ENCODE assay signal across 31 cellular contexts in genomic region chr16:72025404-72026114, GRCh38. TPM values are rescaled to one million over a fixed set of nuclear protein-coding genes. Genes with fewer than 3 reads are reported as not detected.
DNase-seq lines count a peak whose midpoint lies in the region; ATAC-seq, FAIRE-seq and TF ChIP-seq lines count a peak whose summit lies in the region.
"Had no signal": no experiment of that assay in that cellular context is flagged by ENCODE, and none has a peak within 500 bp of the region (broad histone marks: within the 10 kb centered on the region; RNA-seq: fewer than 3 reads in every experiment).

No MANE protein-coding gene starts in this region.

- no peak overlapping the region for H2AFZ ChIP-seq in HepG2 (ENCODE audit: low read length)
- H2AFZ ChIP-seq: GM23248, parathyroid adenoma had no signal

- WGBS in HepG2 (ENCODE audit: low lambda C conversion rate) = 71% methylated on average over 18 of the region's 19 CpGs

- intact Hi-C loops in activated CD4-positive, alpha-beta T cell treated with anti-CD3 and anti-CD28 coated beads, Interleukin-2, amount 10 ng/mL, durations not matched to agents 24 days and 14 days (cut with micrococcal nuclease) = no loop called here
- intact Hi-C loops in HepG2 (cut with micrococcal nuclease; ENCODE audit: unreplicated experiment) (no loop called here), uterus (cut with DNase I; ENCODE audit: low total_unique reads) (no loop called here)

- no peaks in the 10 kb centered on the region for H4K20me1 ChIP-seq in HepG2 (ENCODE audit: insufficient read depth, low read length)

- BruUV-seq in HepG2 (replicated peaks; lab: Mats Ljungman, UMichigan) = no TSS peak

- no peak for TF ChIP-seq RAD21 in HepG2 (CRISPR knock-in tag; IDR thresholded peaks at IDR 0.05)

- no peak for FAIRE-seq in HepG2 (lab: Jason Lieb, UNC)
- FAIRE-seq: GM18507 had no signal

- no peak overlapping the region for H3K4me3 Mint-ChIP-seq in activated CD4-positive, alpha-beta T cell treated with anti-CD3 and anti-CD28 coated beads, Interleukin-2, amount 10 ng/mL, durations not matched to agents 24 days and 14 days
- H3K4me3 Mint-ChIP-seq: HFFc6; IgD-negative memory B cell; naive thymus-derived CD8-positive, alpha-beta T cell; type B pancreatic cell had no signal

- no peaks in the 10 kb centered on the region for H3K4me1 Mint-ChIP-seq in activated CD4-positive, alpha-beta T cell treated with anti-CD3 and anti-CD28 coated beads, Interleukin-2, amount 10 ng/mL, durations not matched to agents 24 days and 14 days

- H3K4me3 ChIP-seq in HepG2 (replicated peaks in 1 of 3; ENCODE audit: insufficient read depth in 1 of 3, low read depth in 2 of 3, low read length in 3 of 3) = no peak overlapping the region
- no peak overlapping the region for H3K4me3 ChIP-seq in uterus
- H3K4me3 ChIP-seq: cardiac muscle cell, GM23248, sigmoid colon had no signal

- POLR2A ChIA-PET in HepG2 (lab: Yijun Ruan, JAX) = interaction anchor here (0.7 kb wide), 1 partner anchor 37 kb away, joined by 3 read pairs; the partner anchor contains the start of gene HPR

- no peak for TF ChIP-seq EP300 in HepG2 (IDR thresholded peaks at IDR 0.05; ENCODE audit: low read depth in 2 of 2, low read length in 2 of 2)
- TF ChIP-seq EP300 in HepG2 (CRISPR knock-in tag; IDR thresholded peaks at IDR 0.05; ENCODE audit: borderline replicate concordance) = no peak

- CTCF ChIA-PET in HepG2 (lab: Yijun Ruan, JAX; ENCODE audit: low intra/inter-chr PET ratio, low total read pairs) = no interaction called here

- H3K27me3 Mint-ChIP-seq in activated CD4-positive, alpha-beta T cell treated with anti-CD3 and anti-CD28 coated beads, Interleukin-2, amount 10 ng/mL, durations not matched to agents 24 days and 14 days = no peaks in the 10 kb centered on the region
- H3K27me3 Mint-ChIP-seq: IgD-negative memory B cell; naive thymus-derived CD8-positive, alpha-beta T cell; type B pancreatic cell had no signal

- H3K9ac ChIP-seq in HepG2 (ENCODE audit: insufficient read depth, low read depth, low read length) = no peak overlapping the region
- H3K9ac ChIP-seq: GM23248, parathyroid adenoma had no signal

- H3K4me1 ChIP-seq in HepG2 (ENCODE audit: insufficient read depth, low read length) (peaks cover 66% of the 10 kb centered on the region), uterus (no peaks in the 10 kb centered on the region)
- H3K4me1 ChIP-seq: parathyroid adenoma, sigmoid colon had no signal

- in situ Hi-C loops in HepG2 (cut with HindIII; ENCODE audit: extremely low pct_ligation_motif_present, low pct_unique_long_range_greater_than_20kb) = no loop called here

- ATAC-seq in HepG2 = peak; percentile 55
- no peak for ATAC-seq in GM18861 (IDR thresholded peaks at IDR 0.05; ENCODE audit: unreplicated experiment)
- ATAC-seq: naive thymus-derived CD8-positive, alpha-beta T cell; SK-N-SH treated with all-trans-retinoic acid at 6 μM for 48 hours had no signal

- no peaks in the 10 kb centered on the region for H3K79me2 ChIP-seq in HepG2 (ENCODE audit: insufficient read depth, low read length)
- H3K79me2 ChIP-seq: parathyroid adenoma had no signal

- H3K27me3 ChIP-seq in HepG2 (ENCODE audit: control insufficient read depth in 1 of 2, insufficient read depth in 2 of 2, low read length in 2 of 2) (no peaks in the 10 kb centered on the region), uterus (no peaks in the 10 kb centered on the region)
- H3K27me3 ChIP-seq: cardiac muscle cell, sigmoid colon had no signal

- peaks cover 13 to 15% of the 10 kb centered on the region in 2 experiments; a peak in 3 of 5 replicates for H3K36me3 ChIP-seq in HepG2 (replicated peaks in 1 of 2; ENCODE audit: control insufficient read depth in 1 of 2, insufficient read depth in 2 of 2, low read length in 2 of 2)
- H3K36me3 ChIP-seq in uterus = no peaks in the 10 kb centered on the region
- H3K36me3 ChIP-seq: cardiac muscle cell had no signal

- H3K27ac Mint-ChIP-seq in activated CD4-positive, alpha-beta T cell treated with anti-CD3 and anti-CD28 coated beads, Interleukin-2, amount 10 ng/mL, durations not matched to agents 24 days and 14 days = peak overlapping the region; percentile 25
- H3K27ac Mint-ChIP-seq: IgD-negative memory B cell, type B pancreatic cell had no signal

- H3K4me2 ChIP-seq in HepG2 (ENCODE audit: low read depth, low read length) = peak overlapping the region; percentile 31

- H3K9me3 ChIP-seq in HepG2 (ENCODE audit: low read length) = no peaks in the 10 kb centered on the region
- no peaks in the 10 kb centered on the region for H3K9me3 ChIP-seq in uterus
- H3K9me3 ChIP-seq: sigmoid colon had no signal

- peak overlapping the region; percentile 2 for H3K27ac ChIP-seq in HepG2 (ENCODE audit: extremely low read length, insufficient read depth, low read length)
- H3K27ac ChIP-seq in uterus = no peak overlapping the region
- H3K27ac ChIP-seq: 22Rv1, cardiac muscle cell, GM23248, parathyroid adenoma, sigmoid colon had no signal

- peaks cover 30% of the 10 kb centered on the region for H3K36me3 Mint-ChIP-seq in activated CD4-positive, alpha-beta T cell treated with anti-CD3 and anti-CD28 coated beads, Interleukin-2, amount 10 ng/mL, durations not matched to agents 24 days and 14 days (ENCODE audit: low read depth)
- H3K36me3 Mint-ChIP-seq: type B pancreatic cell had no signal

- H3K9me3 Mint-ChIP-seq in activated CD4-positive, alpha-beta T cell treated with anti-CD3 and anti-CD28 coated beads, Interleukin-2, amount 10 ng/mL, durations not matched to agents 24 days and 14 days = no peaks in the 10 kb centered on the region
- H3K9me3 Mint-ChIP-seq: HFFc6; naive thymus-derived CD8-positive, alpha-beta T cell; type B pancreatic cell had no signal

- TF ChIP-seq CTCF in HepG2 (CRISPR knock-in tag; IDR thresholded peaks at IDR 0.05) = no peak
- no peak for TF ChIP-seq CTCF in uterus (IDR thresholded peaks at IDR 0.05)

- DNase-seq in activated CD4-positive, alpha-beta T cell treated with anti-CD3 and anti-CD28 coated beads, Interleukin-2, amount 10 ng/mL, durations not matched to agents 24 days and 14 days = no peak
- DNase-seq in activated CD4-positive, alpha-beta T cell treated with anti-CD3 and anti-CD28 coated beads, Interleukin-2, amount 50 U/mL, for 48 hours = no peak
- DNase-seq in amygdala (lab: John Stamatoyannopoulos, UW) (peak in 41 of 56 donors; percentile 3 to 76 (median 39)), HepG2 (ENCODE audit: low spot score) (peak; percentile 36), putamen (ENCODE audit: low spot score) (peak; percentile 39), iPS-NIHi7 (ENCODE audit: extremely low spot score) (no peak), uterus (no peak)
- DNase-seq: activated CD4-positive, alpha-beta T cell treated with anti-CD3 and anti-CD28 coated beads, Interleukin-2, amount 50 U/mL, for 1 hour; activated gamma-delta T cell; DMS53; GDM1; GM23248; HFFc6; kidney glomerular epithelial cell; naive thymus-derived CD8-positive, alpha-beta T cell; NCI-H1105; NCI-H2081 treated with DMSO at 0.1 percent for 48 hours; NCI-H774; RPMI8226; sigmoid colon; T-helper 2 cell had no signal

- no peak for TF ChIP-seq POLR2A in HepG2 (IDR thresholded peaks at IDR 0.05; ENCODE audit: insufficient read depth in 1 of 2, low read depth in 2 of 2, low read length in 2 of 2)
- no peak for TF ChIP-seq POLR2A in uterus (IDR thresholded peaks at IDR 0.05)

RNA-seq across cellular contexts. Expression of gene DHODH, which starts 17.0 kb away (rescaled TPM):
- total RNA-seq in activated CD4-positive, alpha-beta T cell treated with anti-CD3 and anti-CD28 coated beads, Interleukin-2, amount 10 ng/mL, durations not matched to agents 24 days and 14 days = 31.8 and 33.7 TPM in 2 replicates
- total RNA-seq in HepG2 (2016; rRNA removed; fragmentation: Illumina TruSeq; extraction: Trizol) (12.7 and 16.4 TPM in 2 replicates), uterus (10 to 100 TPM in 1 of 4 donors, 1 to 10 TPM in 3; 1.8 to 14.7 (median 7.1) TPM)
- 2.8 and 3.5 TPM in 2 replicates for total RNA-seq in HepG2 (2016; cell fraction: cytosol; rRNA removed; fragmentation: Illumina TruSeq; extraction: Trizol; ENCODE audit: low read depth)
- total RNA-seq in HepG2 (2016; cell fraction: insoluble cytoplasmic fraction; rRNA removed; fragmentation: Illumina TruSeq; extraction: Trizol) = 7.2 and 17.7 TPM in 2 replicates
- 6.4 and 6.5 TPM in 2 replicates for total RNA-seq in HepG2 (2016; cell fraction: membrane; rRNA removed; fragmentation: Illumina TruSeq; extraction: Trizol)
- total RNA-seq in HepG2 (2016; cell fraction: nucleus; rRNA removed; fragmentation: Illumina TruSeq; extraction: Trizol) = 15.5 and 21.3 TPM in 2 replicates
- polyA plus RNA-seq in HepG2 (2011; rRNA removed) = 9.7 and 10.7 TPM in 2 replicates
- 9.2 and 11.3 TPM in 2 replicates for polyA plus RNA-seq in HepG2 (2011; cell fraction: cytosol; rRNA removed)
- polyA plus RNA-seq in HepG2 (2011; cell fraction: nucleus; rRNA removed) = 9.2 and 9.3 TPM in 2 replicates
- 8.3 and 11.2 TPM in 2 replicates for polyA plus RNA-seq in HepG2 (2012)
- polyA plus RNA-seq in HepG2 (2016; cell fraction: cytosol; fragmentation: Illumina TruSeq; extraction: Trizol; ENCODE audit: low read depth) = 3.0 and 3.1 TPM in 2 replicates
- polyA plus RNA-seq in HepG2 (2016; cell fraction: insoluble cytoplasmic fraction; fragmentation: Illumina TruSeq; extraction: Trizol; ENCODE audit: low read depth) = 8.7 and 9.3 TPM in 2 replicates
- polyA plus RNA-seq in HepG2 (2016; cell fraction: membrane; fragmentation: Illumina TruSeq; extraction: Trizol; ENCODE audit: low read depth) = 3.3 and 4.6 TPM in 2 replicates
- 19.3 and 27.3 TPM in 2 replicates for polyA plus RNA-seq in HepG2 (2016; cell fraction: nucleus; fragmentation: Illumina TruSeq; extraction: Trizol; ENCODE audit: insufficient read depth, low read depth)
- 7.9 and 10.5 TPM in 2 replicates for polyA minus RNA-seq in HepG2 (2011; rRNA and poly(A)+ RNA removed; ENCODE audit: low replicate concordance)
- polyA minus RNA-seq in HepG2 (2011; cell fraction: cytosol; rRNA and poly(A)+ RNA removed) = 4.6 and 5.8 TPM in 2 replicates
- polyA minus RNA-seq in HepG2 (2011; cell fraction: nucleus; rRNA and poly(A)+ RNA removed) = 8.2 and 11.4 TPM in 2 replicates

RNA-seq across cellular contexts. Expression of gene PKD1L3, which starts 25.4 kb away (rescaled TPM):
- not detected in 2 replicates for total RNA-seq in activated CD4-positive, alpha-beta T cell treated with anti-CD3 and anti-CD28 coated beads, Interleukin-2, amount 10 ng/mL, durations not matched to agents 24 days and 14 days
- 0.02 TPM in 1 of 2 replicates, not detected in the other for total RNA-seq in HepG2 (2016; rRNA removed; fragmentation: Illumina TruSeq; extraction: Trizol)
- not detected in 2 replicates for total RNA-seq in HepG2 (2016; cell fraction: cytosol; rRNA removed; fragmentation: Illumina TruSeq; extraction: Trizol; ENCODE audit: low read depth)
- total RNA-seq in HepG2 (2016; cell fraction: insoluble cytoplasmic fraction; rRNA removed; fragmentation: Illumina TruSeq; extraction: Trizol) = 0.02 TPM in 1 of 2 replicates, not detected in the other
- total RNA-seq in HepG2 (2016; cell fraction: membrane; rRNA removed; fragmentation: Illumina TruSeq; extraction: Trizol) = 0.03 TPM in 1 of 2 replicates, not detected in the other
- total RNA-seq in HepG2 (2016; cell fraction: nucleus; rRNA removed; fragmentation: Illumina TruSeq; extraction: Trizol) = 0.06 TPM in 1 of 2 replicates, not detected in the other
- polyA plus RNA-seq in HepG2 (2011; rRNA removed) = 0.01 TPM in 1 of 2 replicates, not detected in the other
- 0.01 TPM in 1 of 2 replicates, not detected in the other for polyA plus RNA-seq in HepG2 (2011; cell fraction: cytosol; rRNA removed)
- not detected in 2 replicates for polyA plus RNA-seq in HepG2 (2011; cell fraction: nucleus; rRNA removed)
- polyA plus RNA-seq in HepG2 (2012) = 0.03 TPM in 2 replicates
- not detected in 2 replicates for polyA plus RNA-seq in HepG2 (2016; cell fraction: cytosol; fragmentation: Illumina TruSeq; extraction: Trizol; ENCODE audit: low read depth)
- polyA plus RNA-seq in HepG2 (2016; cell fraction: insoluble cytoplasmic fraction; fragmentation: Illumina TruSeq; extraction: Trizol; ENCODE audit: low read depth) = not detected in 2 replicates
- polyA plus RNA-seq in HepG2 (2016; cell fraction: membrane; fragmentation: Illumina TruSeq; extraction: Trizol; ENCODE audit: low read depth) = not detected in 2 replicates
- polyA plus RNA-seq in HepG2 (2016; cell fraction: nucleus; fragmentation: Illumina TruSeq; extraction: Trizol; ENCODE audit: insufficient read depth, low read depth) = not detected in 2 replicates
- polyA minus RNA-seq in HepG2 (2011; rRNA and poly(A)+ RNA removed; ENCODE audit: low replicate concordance) = not detected in 2 replicates
- not detected in 2 replicates for polyA minus RNA-seq in HepG2 (2011; cell fraction: cytosol; rRNA and poly(A)+ RNA removed)
- not detected in 2 replicates for polyA minus RNA-seq in HepG2 (2011; cell fraction: nucleus; rRNA and poly(A)+ RNA removed)
- total RNA-seq in uterus = under 1 TPM in 3 of 4 donors, not detected in 1; under 0.01 to 0.35 (median 0.15) TPM
- total RNA-seq: cardiac muscle cell; fibroblast of lung; GM23248; HFFc6; M059J; naive thymus-derived CD8-positive, alpha-beta T cell had no signal
- polyA plus RNA-seq: cardiac muscle cell; fibroblast of lung; GM23248; IgD-negative memory B cell; naive thymus-derived CD8-positive, alpha-beta T cell had no signal

RNA-seq across cellular contexts. Expression of gene HP, which starts 28.7 kb away (rescaled TPM):
- total RNA-seq in activated CD4-positive, alpha-beta T cell treated with anti-CD3 and anti-CD28 coated beads, Interleukin-2, amount 10 ng/mL, durations not matched to agents 24 days and 14 days = not detected in 2 replicates
- 204 and 387 TPM in 2 replicates for total RNA-seq in HepG2 (2016; rRNA removed; fragmentation: Illumina TruSeq; extraction: Trizol)
- 101 and 104 TPM in 2 replicates for total RNA-seq in HepG2 (2016; cell fraction: cytosol; rRNA removed; fragmentation: Illumina TruSeq; extraction: Trizol; ENCODE audit: low read depth)
- 212 and 406 TPM in 2 replicates for total RNA-seq in HepG2 (2016; cell fraction: insoluble cytoplasmic fraction; rRNA removed; fragmentation: Illumina TruSeq; extraction: Trizol)
- 87.2 and 95.2 TPM in 2 replicates for total RNA-seq in HepG2 (2016; cell fraction: membrane; rRNA removed; fragmentation: Illumina TruSeq; extraction: Trizol)
- total RNA-seq in HepG2 (2016; cell fraction: nucleus; rRNA removed; fragmentation: Illumina TruSeq; extraction: Trizol) = 285 and 296 TPM in 2 replicates
- 524 and 697 TPM in 2 replicates for polyA plus RNA-seq in HepG2 (2011; rRNA removed)
- 453 and 910 TPM in 2 replicates for polyA plus RNA-seq in HepG2 (2011; cell fraction: cytosol; rRNA removed)
- polyA plus RNA-seq in HepG2 (2011; cell fraction: nucleus; rRNA removed) = 156 and 249 TPM in 2 replicates
- 146 and 552 TPM in 2 replicates for polyA plus RNA-seq in HepG2 (2012)
- 90.8 and 96.3 TPM in 2 replicates for polyA plus RNA-seq in HepG2 (2016; cell fraction: cytosol; fragmentation: Illumina TruSeq; extraction: Trizol; ENCODE audit: low read depth)
- polyA plus RNA-seq in HepG2 (2016; cell fraction: insoluble cytoplasmic fraction; fragmentation: Illumina TruSeq; extraction: Trizol; ENCODE audit: low read depth) = 197 and 222 TPM in 2 replicates
- 71.5 and 78.8 TPM in 2 replicates for polyA plus RNA-seq in HepG2 (2016; cell fraction: membrane; fragmentation: Illumina TruSeq; extraction: Trizol; ENCODE audit: low read depth)
- 495 and 512 TPM in 2 replicates for polyA plus RNA-seq in HepG2 (2016; cell fraction: nucleus; fragmentation: Illumina TruSeq; extraction: Trizol; ENCODE audit: insufficient read depth, low read depth)
- 0.77 and 754 TPM in 2 replicates for polyA minus RNA-seq in HepG2 (2011; rRNA and poly(A)+ RNA removed; ENCODE audit: low replicate concordance)
- 250 and 368 TPM in 2 replicates for polyA minus RNA-seq in HepG2 (2011; cell fraction: cytosol; rRNA and poly(A)+ RNA removed)
- polyA minus RNA-seq in HepG2 (2011; cell fraction: nucleus; rRNA and poly(A)+ RNA removed) = 79.4 and 147 TPM in 2 replicates
- 10 to 100 TPM in 2 of 4 donors, 1 to 10 TPM in 1, under 1 TPM in 1; 0.77 to 23.8 (median 10.6) TPM for total RNA-seq in uterus
- total RNA-seq: cardiac muscle cell, fibroblast of lung, GM23248, HFFc6, M059J had no signal
- polyA plus RNA-seq: fibroblast of lung, GM23248, IgD-negative memory B cell had no signal

RNA-seq across cellular contexts. Expression of gene HPR, which starts 37.5 kb away (rescaled TPM):
- total RNA-seq in activated CD4-positive, alpha-beta T cell treated with anti-CD3 and anti-CD28 coated beads, Interleukin-2, amount 10 ng/mL, durations not matched to agents 24 days and 14 days = not detected in 2 replicates
- total RNA-seq in HepG2 (2016; rRNA removed; fragmentation: Illumina TruSeq; extraction: Trizol) (29.5 and 50.5 TPM in 2 replicates), uterus (1 to 10 TPM in 1 of 4 donors, not detected in 3; 1.1 TPM)
- 12.5 and 12.9 TPM in 2 replicates for total RNA-seq in HepG2 (2016; cell fraction: cytosol; rRNA removed; fragmentation: Illumina TruSeq; extraction: Trizol; ENCODE audit: low read depth)
- 30.8 and 52.5 TPM in 2 replicates for total RNA-seq in HepG2 (2016; cell fraction: insoluble cytoplasmic fraction; rRNA removed; fragmentation: Illumina TruSeq; extraction: Trizol)
- 17.8 and 19.1 TPM in 2 replicates for total RNA-seq in HepG2 (2016; cell fraction: membrane; rRNA removed; fragmentation: Illumina TruSeq; extraction: Trizol)
- 41.5 and 48.6 TPM in 2 replicates for total RNA-seq in HepG2 (2016; cell fraction: nucleus; rRNA removed; fragmentation: Illumina TruSeq; extraction: Trizol)
- 107 and 123 TPM in 2 replicates for polyA plus RNA-seq in HepG2 (2011; rRNA removed)
- polyA plus RNA-seq in HepG2 (2011; cell fraction: cytosol; rRNA removed) = 94.0 and 130 TPM in 2 replicates
- polyA plus RNA-seq in HepG2 (2011; cell fraction: nucleus; rRNA removed) = 62.2 and 82.7 TPM in 2 replicates
- polyA plus RNA-seq in HepG2 (2012) = 33.5 and 49.7 TPM in 2 replicates
- polyA plus RNA-seq in HepG2 (2016; cell fraction: cytosol; fragmentation: Illumina TruSeq; extraction: Trizol; ENCODE audit: low read depth) = 10.7 and 12.1 TPM in 2 replicates
- polyA plus RNA-seq in HepG2 (2016; cell fraction: insoluble cytoplasmic fraction; fragmentation: Illumina TruSeq; extraction: Trizol; ENCODE audit: low read depth) = 25.0 and 25.5 TPM in 2 replicates
- 10.2 and 13.0 TPM in 2 replicates for polyA plus RNA-seq in HepG2 (2016; cell fraction: membrane; fragmentation: Illumina TruSeq; extraction: Trizol; ENCODE audit: low read depth)
- 77.3 and 85.6 TPM in 2 replicates for polyA plus RNA-seq in HepG2 (2016; cell fraction: nucleus; fragmentation: Illumina TruSeq; extraction: Trizol; ENCODE audit: insufficient read depth, low read depth)
- 45.3 TPM in 1 of 2 replicates, not detected in the other for polyA minus RNA-seq in HepG2 (2011; rRNA and poly(A)+ RNA removed; ENCODE audit: low replicate concordance)
- 27.7 and 38.2 TPM in 2 replicates for polyA minus RNA-seq in HepG2 (2011; cell fraction: cytosol; rRNA and poly(A)+ RNA removed)
- polyA minus RNA-seq in HepG2 (2011; cell fraction: nucleus; rRNA and poly(A)+ RNA removed) = 22.4 and 28.3 TPM in 2 replicates
- total RNA-seq: cardiac muscle cell; fibroblast of lung; GM23248; HFFc6; M059J; naive thymus-derived CD8-positive, alpha-beta T cell had no signal
- polyA plus RNA-seq: cardiac muscle cell; GM23248; IgD-negative memory B cell; naive thymus-derived CD8-positive, alpha-beta T cell had no signal

Comparison
In these comparisons a context has a peak if more than half of its experiments do, and no peak if none do; other contexts are left out.
1. DNase-seq: peak in amygdala (41 of 56), HepG2 (single experiment) and putamen (single experiment); none in activated CD4-positive, alpha-beta T cell treated with anti-CD3 and anti-CD28 coated beads, Interleukin-2, amount 10 ng/mL, durations not matched to agents 24 days and 14 days (single experiment), activated CD4-positive, alpha-beta T cell treated with anti-CD3 and anti-CD28 coated beads, Interleukin-2, amount 50 U/mL, for 48 hours (0 of 2), iPS-NIHi7 (single experiment) and uterus (0 of 2).